In genomic region chr21:14492890-14493289, GRCh38 we compare ENCODE assay signal across 25 cellular contexts. TPM values are rescaled to one million over a fixed set of nuclear protein-coding genes. Genes with fewer than 3 reads are reported as not detected.
DNase-seq lines count a peak whose midpoint lies in the region; ATAC-seq and TF ChIP-seq lines count a peak whose summit lies in the region.
"Had no signal": no experiment of that assay in that cellular context is flagged by ENCODE, and none has a peak within 500 bp of the region (broad histone marks: within the 10 kb centered on the region; RNA-seq: fewer than 3 reads in every experiment).

No MANE protein-coding gene starts in this region.

- no CpG with 5 or more reads among the region's 4 CpGs for WGBS in neuronal stem cell (ENCODE audit: extremely low coverage in 2 of 2, insufficient read length in 2 of 2, insufficient replicate concordance in 1 of 2), 2 donors
- WGBS in mesendoderm (ENCODE audit: extremely low coverage, insufficient coverage, low lambda C conversion rate): no CpG with 5 or more reads among the region's 4 CpGs

- no peaks in the 10 kb centered on the region for H3K9me3 ChIP-seq in CD4-positive, alpha-beta T cell (ENCODE audit: control insufficient read depth, low read length)
- H3K9me3 ChIP-seq in neuronal stem cell (replicated peaks in 1 of 2; ENCODE audit: control insufficient read depth in 2 of 2, insufficient read depth in 1 of 2, low read depth in 1 of 2, low read length in 2 of 2): no peaks in the 10 kb centered on the region
- H3K9me3 ChIP-seq: MG63 had no signal

- peak overlapping the region; percentile 76 for H3K18ac ChIP-seq in neuronal stem cell (ENCODE audit: low read length)
- no peak overlapping the region for H3K18ac ChIP-seq in mesendoderm (ENCODE audit: low read length)

- H3K9ac ChIP-seq in neuronal stem cell (ENCODE audit: low read depth, low read length, poor library complexity) (no peak overlapping the region), mesendoderm (ENCODE audit: low read length) (no peak overlapping the region)
- H3K9ac ChIP-seq: GM23248 had no signal

- H3K23ac ChIP-seq in neuronal stem cell (ENCODE audit: low read depth, low read length, poor library complexity) (peak overlapping the region; percentile 97), mesendoderm (ENCODE audit: low read length) (no peak overlapping the region)

- H2BK120ac ChIP-seq in neuronal stem cell (ENCODE audit: low read depth, low read length): no peak overlapping the region
- H2BK120ac ChIP-seq in mesendoderm (ENCODE audit: low read depth, low read length): no peak overlapping the region

- POLR2A ChIA-PET in CD4-positive, alpha-beta T cell (lab: Charles Lee): interaction anchor here (0.8 kb wide), 1 partner anchor 11 kb away, joined by 3 read pairs; no protein-coding TSS in a partner anchor
- POLR2A ChIA-PET in WTC11 (lab: Charles Lee): no interaction called here

- no peak overlapping the region for H4K8ac ChIP-seq in neuronal stem cell (ENCODE audit: low read depth, low read length)
- no peak overlapping the region for H4K8ac ChIP-seq in mesendoderm (ENCODE audit: low read depth, low read length)

- H3K4me2 ChIP-seq in neuronal stem cell (ENCODE audit: insufficient read depth, low read length, poor library complexity, severe bottlenecking) (no peak overlapping the region), mesendoderm (ENCODE audit: low read length) (no peak overlapping the region)

- H4K5ac ChIP-seq in mesendoderm (ENCODE audit: low read length): no peak overlapping the region

- peak overlapping the region; percentile 30 for H3K27ac Mint-ChIP-seq in CD4-positive, alpha-beta T cell
- H3K27ac Mint-ChIP-seq in WTC11 (no peak overlapping the region), chondrocyte (ENCODE audit: unreplicated experiment) (no peak overlapping the region)
- H3K27ac Mint-ChIP-seq: H9, HFFc6 had no signal

- H3K4me1 Mint-ChIP-seq in activated T-cell treated with anti-CD3 and anti-CD28 coated beads, Interleukin-2, amount 50 U/mL, for 4 hours (ENCODE audit: low read depth): peaks cover 23% of the 10 kb centered on the region
- peaks cover 25% of the 10 kb centered on the region for H3K4me1 Mint-ChIP-seq in CD4-positive, alpha-beta T cell (ENCODE audit: low read depth)
- peaks cover 2% of the 10 kb centered on the region; the same call in 1 of the 2 replicates for H3K4me1 Mint-ChIP-seq in WTC11
- H3K4me1 Mint-ChIP-seq in chondrocyte (ENCODE audit: low read depth): no peaks in the 10 kb centered on the region
- H3K4me1 Mint-ChIP-seq: B cell had no signal

- no peaks in the 10 kb centered on the region for H3K79me2 ChIP-seq in mesendoderm (ENCODE audit: control insufficient read depth, insufficient read depth, low read length)

- ATAC-seq in activated T-cell treated with anti-CD3 and anti-CD28 coated beads, Interleukin-2, amount 50 U/mL, for 4 hours: peak; percentile 17 to 33
- no peak for ATAC-seq in CD4-positive, alpha-beta T cell (ENCODE audit: poor library complexity)
- no peak for ATAC-seq in WTC11
- ATAC-seq: Panc1 had no signal

- no peak for TF ChIP-seq CTCF in CD4-positive, alpha-beta T cell (IDR thresholded peaks at IDR 0.05)
- TF ChIP-seq CTCF in WTC11 (IDR thresholded peaks at IDR 0.05) (no peak), chondrocyte (IDR thresholded peaks at IDR 0.05) (no peak)

- H3K36me3 ChIP-seq in neuronal stem cell (replicated peaks in 1 of 2; ENCODE audit: control insufficient read depth in 2 of 2, insufficient read depth in 2 of 2, low read length in 2 of 2) (no peaks in the 10 kb centered on the region), mesendoderm (ENCODE audit: control insufficient read depth, insufficient read depth, low read length) (no peaks in the 10 kb centered on the region)
- H3K36me3 ChIP-seq: MG63 had no signal

- H3K27me3 Mint-ChIP-seq in activated T-cell treated with anti-CD3 and anti-CD28 coated beads, Interleukin-2, amount 50 U/mL, for 4 hours (ENCODE audit: low read depth): no peaks in the 10 kb centered on the region
- no peaks in the 10 kb centered on the region for H3K27me3 Mint-ChIP-seq in CD4-positive, alpha-beta T cell
- H3K27me3 Mint-ChIP-seq in WTC11 (ENCODE audit: low read depth): no peaks in the 10 kb centered on the region
- H3K27me3 Mint-ChIP-seq in chondrocyte (ENCODE audit: low read depth): no peaks in the 10 kb centered on the region
- H3K27me3 Mint-ChIP-seq: B cell had no signal

- no peaks in the 10 kb centered on the region for H3K27me3 ChIP-seq in CD4-positive, alpha-beta T cell (ENCODE audit: control insufficient read depth, insufficient read depth, low read length)
- no peaks in the 10 kb centered on the region for H3K27me3 ChIP-seq in neuronal stem cell (ENCODE audit: control insufficient read depth in 3 of 3, insufficient read depth in 3 of 3, low read depth in 1 of 3, low read length in 3 of 3)
- no peaks in the 10 kb centered on the region for H3K27me3 ChIP-seq in mesendoderm (ENCODE audit: insufficient read depth, low read length, poor library complexity)

- no peaks in the 10 kb centered on the region for H3K4me1 ChIP-seq in neuronal stem cell (ENCODE audit: control insufficient read depth in 2 of 2, insufficient read depth in 1 of 2, low read depth in 1 of 2, low read length in 2 of 2)
- H3K4me1 ChIP-seq in mesendoderm (ENCODE audit: control insufficient read depth, low read depth, low read length): no peaks in the 10 kb centered on the region

- DNase-seq in activated T-cell treated with anti-CD3 and anti-CD28 coated beads, Interleukin-2, amount 50 U/mL, for 4 hours: no peak
- DNase-seq in activated T-cell treated with anti-CD3 and anti-CD28 coated beads, Interleukin-2, amount 50 U/mL, for 48 hours: no peak
- no peak for DNase-seq in CD4-positive, alpha-beta T cell
- peak; percentile 9 for DNase-seq in WTC11 (ENCODE audit: low spot score)
- DNase-seq in neuronal stem cell (ENCODE audit: low spot score): no peak
- DNase-seq in NCI-H748 (lab: John Stamatoyannopoulos, UW; ENCODE audit: unreplicated experiment): no peak
- DNase-seq in mesendoderm: no peak
- no peak for DNase-seq in chondrocyte (ENCODE audit: low spot score)
- DNase-seq: COR-L47; DMS 273 treated with DMSO at 0.1 percent for 48 hours; DMS79 treated with DMSO at 0.1 percent for 48 hours; GM23248; H9; HFFc6; MG63; NCI-H1417 treated with DMSO at 0.1 percent for 48 hours; NCI-H187; NCI-H446 treated with DMSO at 0.1 percent for 48 hours; NCI-H526 treated with DMSO at 0.1 percent for 48 hours; NK-92 treated with Interleukin-12 subunit alpha and Interleukin-12 subunit beta, amount 100 ng/mL, for 24 hours had no signal

- H3K4me3 ChIP-seq in neuronal stem cell (ENCODE audit: low read length in 2 of 2): no peak overlapping the region
- H3K4me3 ChIP-seq in mesendoderm (ENCODE audit: low read length): no peak overlapping the region
- H3K4me3 ChIP-seq: GM23248, MG63 had no signal

- H2AK5ac ChIP-seq in neuronal stem cell (ENCODE audit: low read depth, low read length) (no peak overlapping the region), mesendoderm (ENCODE audit: low read length) (no peak overlapping the region)

- H2BK12ac ChIP-seq in neuronal stem cell (ENCODE audit: low read length): no peak overlapping the region

- peak overlapping the region; percentile 92 for H4K91ac ChIP-seq in neuronal stem cell (ENCODE audit: low read depth, low read length, poor library complexity)

- H2BK5ac ChIP-seq in neuronal stem cell (ENCODE audit: low read length) (no peak overlapping the region), mesendoderm (ENCODE audit: low read length) (no peak overlapping the region)

- H3K79me1 ChIP-seq in neuronal stem cell (ENCODE audit: low read depth, low read length): no peaks in the 10 kb centered on the region
- H3K79me1 ChIP-seq in mesendoderm (ENCODE audit: low read length): no peaks in the 10 kb centered on the region

- intact Hi-C loops in CD4-positive, alpha-beta T cell (cut with DNase I, micrococcal nuclease): no loop called here

- no peak overlapping the region for H3K27ac ChIP-seq in CD4-positive, alpha-beta T cell (ENCODE audit: low read depth, low read length)
- H3K27ac ChIP-seq in neuronal stem cell (replicated peaks; ENCODE audit: low read length) (no peak overlapping the region), mesendoderm (ENCODE audit: low read depth, low read length) (no peak overlapping the region)
- H3K27ac ChIP-seq: GM23248 had no signal

- H3K36me3 Mint-ChIP-seq in activated T-cell treated with anti-CD3 and anti-CD28 coated beads, Interleukin-2, amount 50 U/mL, for 4 hours (ENCODE audit: insufficient read depth): peaks cover 53% of the 10 kb centered on the region
- H3K36me3 Mint-ChIP-seq in CD4-positive, alpha-beta T cell (ENCODE audit: low read depth): peaks cover 76% of the 10 kb centered on the region
- 0 out of 2 replicates have a peak, but pooled peaks cover 3% of the 10 kb centered on the region for H3K36me3 Mint-ChIP-seq in WTC11
- H3K36me3 Mint-ChIP-seq in chondrocyte (ENCODE audit: low read depth): no peaks in the 10 kb centered on the region

- H3K9me3 Mint-ChIP-seq in activated T-cell treated with anti-CD3 and anti-CD28 coated beads, Interleukin-2, amount 50 U/mL, for 4 hours: peaks cover 3% of the 10 kb centered on the region
- H3K9me3 Mint-ChIP-seq in CD4-positive, alpha-beta T cell: no peaks in the 10 kb centered on the region
- peaks cover 7% of the 10 kb centered on the region for H3K9me3 Mint-ChIP-seq in WTC11
- peaks cover 3% of the 10 kb centered on the region for H3K9me3 Mint-ChIP-seq in chondrocyte (ENCODE audit: low read depth)

- CTCF ChIA-PET in CD4-positive, alpha-beta T cell (lab: Charles Lee): interaction anchor here (1.1 to 1.8 kb wide), 2 partner anchors 30 to 245 kb away, joined by 3 read pairs; no protein-coding TSS in a partner anchor
- CTCF ChIA-PET in WTC11 (lab: Charles Lee): no interaction called here

- peak overlapping the region; percentile 49 for H2BK15ac ChIP-seq in neuronal stem cell (ENCODE audit: low read length)
- H2BK15ac ChIP-seq in mesendoderm (replicated peaks; ENCODE audit: low read depth): no peak overlapping the region

- no peak overlapping the region for H2AFZ ChIP-seq in neuronal stem cell (ENCODE audit: low read length)
- H2AFZ ChIP-seq: GM23248 had no signal

- H3K4ac ChIP-seq in neuronal stem cell (ENCODE audit: low read length) (peak overlapping the region; percentile 53), mesendoderm (ENCODE audit: low read depth, low read length) (no peak overlapping the region)

- H3K56ac ChIP-seq in mesendoderm (ENCODE audit: low read length): no peak overlapping the region

- no peak overlapping the region for H3K14ac ChIP-seq in neuronal stem cell (ENCODE audit: low read length)

- H3K4me3 Mint-ChIP-seq in activated T-cell treated with anti-CD3 and anti-CD28 coated beads, Interleukin-2, amount 50 U/mL, for 4 hours: no peak overlapping the region
- no peak overlapping the region for H3K4me3 Mint-ChIP-seq in CD4-positive, alpha-beta T cell
- H3K4me3 Mint-ChIP-seq in WTC11: no peak overlapping the region
- no peak overlapping the region for H3K4me3 Mint-ChIP-seq in chondrocyte (ENCODE audit: unreplicated experiment)
- H3K4me3 Mint-ChIP-seq: B cell, CD14-positive monocyte, H9, HFFc6 had no signal

RNA-seq across cellular contexts. Expression of gene SAMSN1, which starts 53.2 kb away (rescaled TPM):
- 100 to 1,000 TPM in 1 of 3 donors, 10 to 100 TPM in 2; 54.0 to 107 (median 73.5) TPM for total RNA-seq in activated T-cell treated with anti-CD3 and anti-CD28 coated beads, Interleukin-2, amount 50 U/mL, for 4 hours
- total RNA-seq in CD4-positive, alpha-beta T cell: 10 to 100 TPM; 51.2 to 51.3 TPM
- total RNA-seq in WTC11 (2021): 1.0 to 1.3 TPM (median 1.2 TPM) in 3 replicates
- not detected for polyA plus RNA-seq in neuronal stem cell (2013, experiment 1 of 2)
- polyA plus RNA-seq in neuronal stem cell (2013, experiment 2 of 2): 0.04 TPM
- 11.0 TPM for polyA plus RNA-seq in mesendoderm (2013, experiment 1 of 2)
- polyA plus RNA-seq in mesendoderm (2013, experiment 2 of 2): 17.5 TPM
- not detected in 3 replicates for total RNA-seq in chondrocyte
- total RNA-seq: A172, GM23248, HFFc6, LHCN-M2 had no signal
- polyA plus RNA-seq: GM23248 had no signal

Comparison
In these comparisons a context has a peak if more than half of its experiments do, and no peak if none do; other contexts are left out.
1. ATAC-seq: peak in activated T-cell treated with anti-CD3 and anti-CD28 coated beads, Interleukin-2, amount 50 U/mL, for 4 hours (2 of 2); none in CD4-positive, alpha-beta T cell (single experiment) and WTC11 (single experiment).
2. RNA of gene SAMSN1, which starts 53.2 kb away (total RNA-seq): 54.0 to 107 TPM in activated T-cell treated with anti-CD3 and anti-CD28 coated beads, Interleukin-2, amount 50 U/mL, for 4 hours and 51.2 to 51.3 TPM in CD4-positive, alpha-beta T cell; 1.0 to 1.3 TPM in WTC11 and not detected in chondrocyte; every median in the first group is over 10 times any median in the second.